1 cellular context compared by ENCODE assay signal in genomic region chr19:15432629-15433518, GRCh38.
TF ChIP-seq lines count a peak whose summit lies in the region.

No MANE protein-coding gene starts in this region.

TF ChIP-seq in K562, 482 proteins besides CTCF, POLR2A, EP300 and RAD21 (continued from another document and continues in another):
- TF ChIP-seq HES1 (IDR thresholded peaks at IDR 0.05; ENCODE audit: low read depth) (no peak), ZNF174 (CRISPR knock-in tag; IDR thresholded peaks at IDR 0.05) (no peak), ZFP30 (CRISPR knock-in tag; IDR thresholded peaks at IDR 0.05; ENCODE audit: borderline replicate concordance) (no peak), ZBTB17 (CRISPR knock-in tag; IDR thresholded peaks at IDR 0.05) (peak; percentile 100), FUS (optimal IDR thresholded peaks at IDR 0.05; ENCODE audit: low read depth, low read length) (peak; percentile 55), PREB (CRISPR knock-in tag; IDR thresholded peaks at IDR 0.05) (no peak), ILK (tag; IDR thresholded peaks at IDR 0.05; ENCODE audit: borderline replicate concordance, low read depth) (no peak), EGR1 (conservative IDR thresholded peaks at IDR 0.05) (peak; percentile 37), SIRT6 (IDR thresholded peaks at IDR 0.05; ENCODE audit: low read depth, low read length) (no peak), ZNF551 (CRISPR knock-in tag; IDR thresholded peaks at IDR 0.05) (no peak), ZNF609 (CRISPR knock-in tag; IDR thresholded peaks at IDR 0.05; ENCODE audit: borderline replicate concordance) (no peak; the same call in 1 of the 2 replicates), NONO (IDR thresholded peaks at IDR 0.05; ENCODE audit: low read depth in 2 of 2, low read length in 1 of 2) (peak in 1 of 2 experiments; percentile 77; a peak in 1 of 4 replicates), PKNOX1 (IDR thresholded peaks at IDR 0.05) (0 out of 2 replicates have a peak, but pooled peaks have one; percentile 6), DMBX1 (CRISPR knock-in tag; IDR thresholded peaks at IDR 0.05; ENCODE audit: borderline replicate concordance) (no peak), PML (IDR thresholded peaks at IDR 0.05; ENCODE audit: low read length) (no peak; the same call in 1 of the 2 replicates), ZNF444 (CRISPR knock-in tag; IDR thresholded peaks at IDR 0.05) (no peak), ZNF668 (CRISPR knock-in tag; IDR thresholded peaks at IDR 0.05) (no peak), KLF10 (CRISPR knock-in tag; IDR thresholded peaks at IDR 0.05) (no peak), PURB (CRISPR knock-in tag; IDR thresholded peaks at IDR 0.05; ENCODE audit: low read depth) (no peak), CHAMP1 (IDR thresholded peaks at IDR 0.05) (no peak), ZNF561 (CRISPR knock-in tag; conservative IDR thresholded peaks at IDR 0.05) (no peak), GABPB2 (CRISPR knock-in tag; conservative IDR thresholded peaks at IDR 0.05) (no peak), POLR2H (tag; IDR thresholded peaks at IDR 0.05; ENCODE audit: low read depth) (no peak), CBX8 (IDR thresholded peaks at IDR 0.05; ENCODE audit: borderline replicate concordance, extremely low read depth, low read depth, low read length, poor library complexity, severe bottlenecking) (no peak), ID3 (CRISPR knock-in tag; IDR thresholded peaks at IDR 0.05) (no peak), ID3 (tag; IDR thresholded peaks at IDR 0.05) (peak; percentile 46; the same call in 1 of the 2 replicates), PHTF2 (CRISPR knock-in tag; IDR thresholded peaks at IDR 0.05) (no peak), ZNF583 (CRISPR knock-in tag; IDR thresholded peaks at IDR 0.05) (no peak), ARID2 (IDR thresholded peaks at IDR 0.05) (no peak), OTX1 (CRISPR knock-in tag; IDR thresholded peaks at IDR 0.05) (no peak), NFRKB (IDR thresholded peaks at IDR 0.05; ENCODE audit: low read depth) (no peak), ZNF449 (CRISPR knock-in tag; IDR thresholded peaks at IDR 0.05) (no peak), ZNF740 (CRISPR knock-in tag; IDR thresholded peaks at IDR 0.05) (no peak), ZNF740 (tag; IDR thresholded peaks at IDR 0.05) (no peak), CGGBP1 (CRISPR knock-in tag; IDR thresholded peaks at IDR 0.05) (peak; percentile 86; the same call in 1 of the 2 replicates), ZNF655 (CRISPR knock-in tag; IDR thresholded peaks at IDR 0.05) (no peak), MAZ (CRISPR knock-in tag; conservative IDR thresholded peaks at IDR 0.05 in 1 of 2, IDR thresholded peaks at IDR 0.05 in 1 of 2) (peak; percentile 97 to 98), NFIX (CRISPR knock-in tag; IDR thresholded peaks at IDR 0.05; ENCODE audit: low read depth) (no peak), CREB1 (IDR thresholded peaks at IDR 0.05) (peak; percentile 46; the same call in 1 of the 2 replicates), CREB1 (CRISPR knock-in tag; IDR thresholded peaks at IDR 0.05) (peak; percentile 63), ZNF197 (CRISPR knock-in tag; IDR thresholded peaks at IDR 0.05; ENCODE audit: low read depth) (no peak), ZNF232 (CRISPR knock-in tag; IDR thresholded peaks at IDR 0.05) (no peak), TBL1XR1 (IDR thresholded peaks at IDR 0.05; ENCODE audit: low read length in 2 of 2) (peak in 1 of 2 experiments; percentile 27; a peak in 1 of 4 replicates), THRAP3 (IDR thresholded peaks at IDR 0.05; ENCODE audit: borderline replicate concordance) (no peak), ZBTB9 (CRISPR knock-in tag; IDR thresholded peaks at IDR 0.05) (peak; percentile 87), KAT2B (IDR thresholded peaks at IDR 0.05; ENCODE audit: low read depth, low read length) (no peak), BMI1 (IDR thresholded peaks at IDR 0.05; ENCODE audit: low read length) (no peak)
